Comparison of ENCODE assay signal across 36 cellular contexts in the genomic region with DNA sequence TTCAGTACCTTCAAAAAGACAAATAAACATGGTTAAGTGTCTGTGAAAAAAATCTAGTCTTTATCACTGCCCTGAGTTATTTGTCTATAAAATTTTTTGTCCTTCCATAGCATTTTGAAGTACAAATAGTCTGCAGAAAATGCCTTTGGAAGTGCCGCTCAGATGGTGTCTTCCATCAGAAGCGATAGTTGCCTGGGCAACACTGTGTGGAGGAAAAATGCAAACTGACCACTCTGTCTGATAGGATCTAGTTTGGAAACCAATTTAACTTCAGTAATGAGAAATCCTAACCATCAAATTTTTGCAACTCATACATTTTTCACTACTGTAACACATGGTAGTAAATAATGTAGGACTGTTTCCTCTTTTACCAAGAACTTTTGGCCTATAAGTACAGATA.
"Had no signal": no experiment of that assay in that cellular context is flagged by ENCODE, and none has a peak within 500 bp of the region (broad histone marks: within the 10 kb centered on the region; RNA-seq: fewer than 3 reads in every experiment).

No MANE protein-coding gene starts in this region.

- H3K4me1 ChIP-seq: ascending aorta had no signal

- H3K9me3 Mint-ChIP-seq: activated naive CD4-positive, alpha-beta T cell treated with anti-CD3 and anti-CD28 coated beads, Interleukin-2, amount 50 U/mL, for 24 hours had no signal

- ATAC-seq: activated CD8-positive, alpha-beta T cell treated with anti-CD3 and anti-CD28 coated beads for 36 hours; activated naive CD8-positive, alpha-beta T cell treated with anti-CD3 and anti-CD28 coated beads, Interleukin-2, amount 50 U/mL, for 24 hours; activated T-cell treated with anti-CD3 and anti-CD28 coated beads, Interleukin-2, amount 50 U/mL, for 4 hours had no signal

- H3K36me3 ChIP-seq: cardiac muscle cell had no signal

- H3K27ac ChIP-seq: ascending aorta, cardiac muscle cell, VCaP had no signal

- H3K27me3 Mint-ChIP-seq: activated B cell treated with CpG ODN at 0.5 μM for 24 hours; activated CD4-positive, alpha-beta memory T cell treated with anti-CD3 and anti-CD28 coated beads for 36 hours; activated CD4-positive, alpha-beta T cell treated with anti-CD3 and anti-CD28 coated beads, Interleukin-2, amount 10 ng/mL, durations not matched to agents 24 days and 14 days; activated CD8-positive, alpha-beta T cell treated with anti-CD3 and anti-CD28 coated beads for 36 hours; activated naive CD4-positive, alpha-beta T cell treated with anti-CD3 and anti-CD28 coated beads, Interleukin-2, amount 10 ng/mL, durations not matched to agents 7 days and 5 days; activated naive CD4-positive, alpha-beta T cell treated with anti-CD3 and anti-CD28 coated beads, Interleukin-2, amount 50 U/mL, for 24 hours; activated naive CD8-positive, alpha-beta T cell; activated naive CD8-positive, alpha-beta T cell treated with anti-CD3 and anti-CD28 coated beads, Interleukin-2, amount 10 ng/mL, durations not matched to agents 7 days and 5 days; activated naive CD8-positive, alpha-beta T cell treated with anti-CD3 and anti-CD28 coated beads, Interleukin-2, amount 50 U/mL, for 24 hours; brain; central memory CD8-positive, alpha-beta T cell had no signal

- H3K4me3 ChIP-seq: ascending aorta, cardiac muscle cell had no signal

- H3K4me3 Mint-ChIP-seq: activated B cell treated with CpG ODN at 0.5 μM for 24 hours; activated CD4-positive, alpha-beta memory T cell treated with anti-CD3 and anti-CD28 coated beads for 36 hours; activated CD4-positive, alpha-beta T cell treated with anti-CD3 and anti-CD28 coated beads, Interleukin-2, amount 10 ng/mL, durations not matched to agents 24 days and 14 days; activated CD8-positive, alpha-beta T cell treated with anti-CD3 and anti-CD28 coated beads for 36 hours; activated naive CD4-positive, alpha-beta T cell treated with anti-CD3 and anti-CD28 coated beads, Interleukin-2, amount 10 ng/mL, durations not matched to agents 7 days and 5 days; activated naive CD4-positive, alpha-beta T cell treated with anti-CD3 and anti-CD28 coated beads, Interleukin-2, amount 50 U/mL, for 24 hours; activated naive CD8-positive, alpha-beta T cell; activated naive CD8-positive, alpha-beta T cell treated with anti-CD3 and anti-CD28 coated beads, Interleukin-2, amount 10 ng/mL, durations not matched to agents 7 days and 5 days; activated naive CD8-positive, alpha-beta T cell treated with anti-CD3 and anti-CD28 coated beads, Interleukin-2, amount 50 U/mL, for 24 hours; activated T-cell treated with anti-CD3 and anti-CD28 coated beads, Interleukin-2, amount 50 U/mL, for 4 hours; brain; central memory CD8-positive, alpha-beta T cell; T-helper 1 cell treated with Interleukin-12 subunit alpha and Interleukin-12 subunit beta and Interleukin-4 antibody, amounts not matched to agents 30 μg/mL and 1 μg/mL, for 36 hours; T-helper 2 cell treated with Interferon-gamma antibody and Interleukin-4, amounts not matched to agents 5 μg/mL and 100 μg/mL, for 36 hours had no signal

- DNase-seq: activated B cell treated with CpG ODN at 0.5 μM for 24 hours; activated CD4-positive, alpha-beta memory T cell treated with anti-CD3 and anti-CD28 coated beads for 36 hours; activated CD4-positive, alpha-beta T cell treated with anti-CD3 and anti-CD28 coated beads for 4 hours; activated CD4-positive, alpha-beta T cell treated with anti-CD3 and anti-CD28 coated beads, Interleukin-2, amount 50 U/mL, for 1 hour; activated CD4-positive, alpha-beta T cell treated with anti-CD3 and anti-CD28 coated beads, Interleukin-2, amount 50 U/mL, for 4 hours; activated CD4-positive, CD25-positive, alpha-beta regulatory T cell treated with anti-CD3 and anti-CD28 coated beads, Interleukin-2, amount 50 U/mL, for 72 hours; activated CD8-positive, alpha-beta memory T cell treated with anti-CD3 and anti-CD28 coated beads, Interleukin-2, amount 50 U/mL, for 4 hours; activated CD8-positive, alpha-beta T cell treated with anti-CD3 and anti-CD28 coated beads for 36 hours; activated effector memory CD4-positive, alpha-beta T cell treated with Interleukin-2 at 50 U/mL for 16 hours; activated gamma-delta T cell; activated naive CD4-positive, alpha-beta T cell treated with anti-CD3 and anti-CD28 coated beads, Interleukin-2, amount 10 ng/mL, durations not matched to agents 7 days and 5 days; activated naive CD4-positive, alpha-beta T cell treated with Interleukin-2 at 50 U/mL for 16 hours; activated naive CD8-positive, alpha-beta T cell treated with anti-CD3 and anti-CD28 coated beads, Interleukin-2, amount 10 ng/mL, durations not matched to agents 7 days and 5 days; activated naive CD8-positive, alpha-beta T cell treated with anti-CD3 and anti-CD28 coated beads, Interleukin-2, amount 50 U/mL, for 24 hours; activated T-cell treated with anti-CD3 and anti-CD28 coated beads for 4 hours; activated T-cell treated with anti-CD3 and anti-CD28 coated beads, Interleukin-2, amount 50 U/mL, for 1 hour; activated T-cell treated with anti-CD3 and anti-CD28 coated beads, Interleukin-2, amount 50 U/mL, for 4 hours; amygdala; anterior cingulate cortex; caudate nucleus; cerebellar nuclear complex; T-helper 2 cell; T-helper 9 cell had no signal

- H3K4me1 Mint-ChIP-seq: activated B cell treated with CpG ODN at 0.5 μM for 24 hours; activated CD4-positive, alpha-beta T cell treated with anti-CD3 and anti-CD28 coated beads, Interleukin-2, amount 10 ng/mL, durations not matched to agents 24 days and 14 days; activated naive CD4-positive, alpha-beta T cell treated with anti-CD3 and anti-CD28 coated beads, Interleukin-2, amount 10 ng/mL, durations not matched to agents 7 days and 5 days; activated naive CD4-positive, alpha-beta T cell treated with anti-CD3 and anti-CD28 coated beads, Interleukin-2, amount 50 U/mL, for 24 hours; activated naive CD8-positive, alpha-beta T cell treated with anti-CD3 and anti-CD28 coated beads, Interleukin-2, amount 10 ng/mL, durations not matched to agents 7 days and 5 days; activated naive CD8-positive, alpha-beta T cell treated with anti-CD3 and anti-CD28 coated beads, Interleukin-2, amount 50 U/mL, for 24 hours; brain; central memory CD8-positive, alpha-beta T cell had no signal

- H3K27ac Mint-ChIP-seq: activated B cell treated with CpG ODN at 0.5 μM for 24 hours; activated CD4-positive, alpha-beta memory T cell treated with anti-CD3 and anti-CD28 coated beads for 36 hours; activated CD4-positive, alpha-beta T cell treated with anti-CD3 and anti-CD28 coated beads, Interleukin-2, amount 10 ng/mL, durations not matched to agents 24 days and 14 days; activated CD8-positive, alpha-beta T cell treated with anti-CD3 and anti-CD28 coated beads for 36 hours; activated naive CD4-positive, alpha-beta T cell treated with anti-CD3 and anti-CD28 coated beads, Interleukin-2, amount 10 ng/mL, durations not matched to agents 7 days and 5 days; activated naive CD4-positive, alpha-beta T cell treated with anti-CD3 and anti-CD28 coated beads, Interleukin-2, amount 50 U/mL, for 24 hours; activated naive CD8-positive, alpha-beta T cell; activated naive CD8-positive, alpha-beta T cell treated with anti-CD3 and anti-CD28 coated beads, Interleukin-2, amount 10 ng/mL, durations not matched to agents 7 days and 5 days; activated naive CD8-positive, alpha-beta T cell treated with anti-CD3 and anti-CD28 coated beads, Interleukin-2, amount 50 U/mL, for 24 hours; activated T-helper 2 cell treated with anti-CD3 and anti-CD28 coated beads, Interferon-gamma antibody, Interleukin-2, Interleukin-4, amounts not matched to agents 10 μg/mL and 5 μg/mL and 100 μg/mL, durations not matched to agents 14 hours and 24 hours and 36 hours; brain; T-helper 1 cell treated with Interleukin-12 subunit alpha and Interleukin-12 subunit beta and Interleukin-4 antibody, amounts not matched to agents 30 μg/mL and 1 μg/mL, for 36 hours; T-helper 2 cell treated with Interferon-gamma antibody and Interleukin-4, amounts not matched to agents 5 μg/mL and 100 μg/mL, for 36 hours had no signal

- H3K36me3 Mint-ChIP-seq: activated CD4-positive, alpha-beta memory T cell treated with anti-CD3 and anti-CD28 coated beads for 36 hours; activated naive CD4-positive, alpha-beta T cell treated with anti-CD3 and anti-CD28 coated beads, Interleukin-2, amount 10 ng/mL, durations not matched to agents 7 days and 5 days; activated naive CD4-positive, alpha-beta T cell treated with anti-CD3 and anti-CD28 coated beads, Interleukin-2, amount 50 U/mL, for 24 hours; activated naive CD8-positive, alpha-beta T cell; activated naive CD8-positive, alpha-beta T cell treated with anti-CD3 and anti-CD28 coated beads, Interleukin-2, amount 10 ng/mL, durations not matched to agents 7 days and 5 days; brain had no signal

- H3K27me3 ChIP-seq: ascending aorta, cardiac muscle cell had no signal

- FAIRE-seq: bronchial epithelial cell, TTC549 had no signal
